Comparison of ENCODE assay signal across 11 cellular contexts in genomic region chr17:77315551-77316190, GRCh38.
DNase-seq lines count a peak whose midpoint lies in the region; ATAC-seq and TF ChIP-seq lines count a peak whose summit lies in the region.
"Had no signal": no experiment of that assay in that cellular context is flagged by ENCODE, and none has a peak within 500 bp of the region (broad histone marks: within the 10 kb centered on the region; RNA-seq: fewer than 3 reads in every experiment).

No MANE protein-coding gene starts in this region.

- TF ChIP-seq EP300 in ovary (IDR thresholded peaks at IDR 0.05): no peak

- peak overlapping the region in 2 of 10 experiments; percentile 11 to 15; a peak in 1 of 20 replicates for H3K4me3 ChIP-seq in BLaER1 treated with 17β-estradiol and CSF1 and Interleukin-3, amounts not matched to agents 10 nM and 100 nM
- H3K4me3 ChIP-seq in PC-3 (ENCODE audit: low read length) (no peak overlapping the region), esophagus squamous epithelium (no peak overlapping the region), ovary (no peak overlapping the region)
- H3K4me3 ChIP-seq: dorsolateral prefrontal cortex, pancreas had no signal

- peaks cover 90% of the 10 kb centered on the region for H3K79me2 ChIP-seq in PC-3 (ENCODE audit: low read length)

- H3K27me3 ChIP-seq in BLaER1 treated with 17β-estradiol and CSF1 and Interleukin-3, amounts not matched to agents 10 nM and 100 nM: no peaks in the 10 kb centered on the region
- H3K27me3 ChIP-seq in PC-3 (ENCODE audit: low read length) (no peaks in the 10 kb centered on the region), esophagus squamous epithelium (no peaks in the 10 kb centered on the region), ovary (no peaks in the 10 kb centered on the region)
- H3K27me3 ChIP-seq: dorsolateral prefrontal cortex, pancreas had no signal

- H3F3A ChIP-seq in PC-3 (ENCODE audit: low read length, unreplicated experiment): no peaks in the 10 kb centered on the region

- TF ChIP-seq CTCF in PC-3 (conservative IDR thresholded peaks at IDR 0.05; ENCODE audit: low read depth, low read length): no peak
- TF ChIP-seq CTCF in esophagus squamous epithelium (IDR thresholded peaks at IDR 0.05): no peak
- TF ChIP-seq CTCF in ovary (IDR thresholded peaks at IDR 0.05): no peak

- no peaks in the 10 kb centered on the region for H3K36me3 Mint-ChIP-seq in activated CD4-positive, alpha-beta memory T cell treated with anti-CD3 and anti-CD28 coated beads for 36 hours

- peaks cover 71 to 93% (median 86%) of the 10 kb centered on the region in 10 experiments for H3K4me1 ChIP-seq in BLaER1 treated with 17β-estradiol and CSF1 and Interleukin-3, amounts not matched to agents 10 nM and 100 nM
- H3K4me1 ChIP-seq in PC-3 (ENCODE audit: insufficient read depth, low read length): peaks cover 34% of the 10 kb centered on the region
- H3K4me1 ChIP-seq in esophagus squamous epithelium: peaks cover 34 to 81% (median 43%) of the 10 kb centered on the region in 3 donors
- H3K4me1 ChIP-seq in ovary (ENCODE audit: insufficient read depth): peaks cover 42% of the 10 kb centered on the region

- peaks cover 19% of the 10 kb centered on the region for H3K4me1 Mint-ChIP-seq in activated CD4-positive, alpha-beta memory T cell treated with anti-CD3 and anti-CD28 coated beads for 36 hours (ENCODE audit: low read depth)

- H3K9me2 ChIP-seq in PC-3 (replicated peaks; ENCODE audit: low read length): no peaks in the 10 kb centered on the region

- intact Hi-C loops in PC-3 (cut with micrococcal nuclease): no loop called here
- intact Hi-C loops in esophagus squamous epithelium (cut with DNase I): no loop called here
- intact Hi-C loops in ovary (cut with DNase I): no loop called here
- intact Hi-C loops in activated CD4-positive, alpha-beta memory T cell treated with anti-CD3 and anti-CD28 coated beads for 36 hours (cut with micrococcal nuclease): no loop called here

- H2AFZ ChIP-seq in PC-3 (ENCODE audit: low read length): no peak overlapping the region

- no peaks in the 10 kb centered on the region for H3K27me3 Mint-ChIP-seq in activated CD4-positive, alpha-beta memory T cell treated with anti-CD3 and anti-CD28 coated beads for 36 hours

- CTCF ChIA-PET in PC-3 (lab: Charles Lee): interaction anchor here (0.5 kb wide), 1 partner anchor 501 kb away, joined by 3 read pairs; no protein-coding TSS in a partner anchor
- CTCF ChIA-PET in activated CD4-positive, alpha-beta memory T cell treated with anti-CD3 and anti-CD28 coated beads for 36 hours (lab: Charles Lee): no interaction called here

- H3K27ac Mint-ChIP-seq in activated CD4-positive, alpha-beta memory T cell treated with anti-CD3 and anti-CD28 coated beads for 36 hours: no peak overlapping the region
- H3K27ac Mint-ChIP-seq: activated T-helper 2 cell treated with anti-CD3 and anti-CD28 coated beads, Interferon-gamma antibody, Interleukin-2, Interleukin-4, amounts not matched to agents 10 μg/mL and 5 μg/mL and 100 μg/mL, durations not matched to agents 14 hours and 24 hours and 36 hours had no signal

- peak overlapping the region in 7 of 11 experiments; percentile 7 to 59 (median 44); a peak in 12 of 22 replicates for H3K9ac ChIP-seq in BLaER1 treated with 17β-estradiol and CSF1 and Interleukin-3, amounts not matched to agents 10 nM and 100 nM
- peak overlapping the region; percentile 18; the same call in 1 of the 2 replicates for H3K9ac ChIP-seq in PC-3 (ENCODE audit: low read length)

- no TSS peak for BruUV-seq in PC-3 (replicated peaks; lab: Mats Ljungman, UMichigan)

- no peaks in the 10 kb centered on the region for H3K9me3 Mint-ChIP-seq in activated CD4-positive, alpha-beta memory T cell treated with anti-CD3 and anti-CD28 coated beads for 36 hours
- H3K9me3 Mint-ChIP-seq: activated T-helper 2 cell treated with anti-CD3 and anti-CD28 coated beads, Interferon-gamma antibody, Interleukin-2, Interleukin-4, amounts not matched to agents 10 μg/mL and 5 μg/mL and 100 μg/mL, durations not matched to agents 14 hours and 24 hours and 36 hours had no signal

- H3K4me3 Mint-ChIP-seq in activated CD4-positive, alpha-beta memory T cell treated with anti-CD3 and anti-CD28 coated beads for 36 hours: no peak overlapping the region

- H4K20me1 ChIP-seq in BLaER1 treated with 17β-estradiol and CSF1 and Interleukin-3, amounts not matched to agents 10 nM and 100 nM: no peaks in the 10 kb centered on the region
- H4K20me1 ChIP-seq in PC-3 (ENCODE audit: low read length): peaks cover 32% of the 10 kb centered on the region

- POLR2A ChIA-PET in PC-3 (lab: Charles Lee; ENCODE audit: unreplicated experiment): interaction anchor here (0.7 kb wide), 1 partner anchor 16 kb away, joined by 3 read pairs; no protein-coding TSS in a partner anchor
- POLR2A ChIA-PET in activated CD4-positive, alpha-beta memory T cell treated with anti-CD3 and anti-CD28 coated beads for 36 hours (lab: Charles Lee): no interaction called here

- DNase-seq in PC-3: peak; percentile 35
- DNase-seq in esophagus squamous epithelium (lab: John Stamatoyannopoulos, UW): no peak
- DNase-seq in ovary: peak in 3 of 5 donors; percentile 18 to 44 (median 40)
- DNase-seq in occipital lobe (lab: John Stamatoyannopoulos, UW): no peak
- DNase-seq in mucosa of gallbladder (ENCODE audit: low spot score): no peak
- DNase-seq in T-helper 9 cell: no peak
- no peak for DNase-seq in activated CD4-positive, alpha-beta memory T cell treated with anti-CD3 and anti-CD28 coated beads for 36 hours

- H3K27ac ChIP-seq in BLaER1 treated with 17β-estradiol and CSF1 and Interleukin-3, amounts not matched to agents 10 nM and 100 nM: peak overlapping the region in 10 of 11 experiments; percentile 33 to 64 (median 56); a peak in 16 of 22 replicates
- H3K27ac ChIP-seq in PC-3 (ENCODE audit: low read length) (peak overlapping the region; percentile 59), esophagus squamous epithelium (peak overlapping the region; percentile 22 to 50 (median 39)), ovary (peak overlapping the region; percentile 40 to 60)
- H3K27ac ChIP-seq: dorsolateral prefrontal cortex, pancreas had no signal

- H3K9me3 ChIP-seq in BLaER1 treated with 17β-estradiol and CSF1 and Interleukin-3, amounts not matched to agents 10 nM and 100 nM (replicated peaks in 1 of 11): no peaks in the 10 kb centered on the region
- no peaks in the 10 kb centered on the region for H3K9me3 ChIP-seq in PC-3 (ENCODE audit: low read length)
- H3K9me3 ChIP-seq in esophagus squamous epithelium: no peaks in the 10 kb centered on the region
- H3K9me3 ChIP-seq in ovary: no peaks in the 10 kb centered on the region
- H3K9me3 ChIP-seq: pancreas had no signal

- H3K36me3 ChIP-seq in BLaER1 treated with 17β-estradiol and CSF1 and Interleukin-3, amounts not matched to agents 10 nM and 100 nM: no peaks in the 10 kb centered on the region
- peaks cover 51% of the 10 kb centered on the region for H3K36me3 ChIP-seq in PC-3 (ENCODE audit: low read depth, low read length)
- peaks cover 0 to 16% (median 0%) of the 10 kb centered on the region in 3 donors for H3K36me3 ChIP-seq in esophagus squamous epithelium
- no peaks in the 10 kb centered on the region for H3K36me3 ChIP-seq in ovary
- H3K36me3 ChIP-seq: pancreas had no signal

- ATAC-seq in PC-3: peak; percentile 19
- ATAC-seq: pancreas had no signal

- 31 to 64% methylated on average over 7 to 14 of the region's 16 CpGs for WGBS in esophagus squamous epithelium, 2 donors
- WGBS in ovary, 3 donors: 58 to 64% (median 58%) methylated on average over 16 of the region's 16 CpGs

- TF ChIP-seq POLR2A in esophagus squamous epithelium (IDR thresholded peaks at IDR 0.05) (no peak), ovary (IDR thresholded peaks at IDR 0.05) (no peak)

- H3K4me2 ChIP-seq in BLaER1 treated with 17β-estradiol and CSF1 and Interleukin-3, amounts not matched to agents 10 nM and 100 nM: peak overlapping the region; percentile 77 to 98 (median 86)
- no peak overlapping the region for H3K4me2 ChIP-seq in PC-3 (ENCODE audit: low read length)

Comparison
In these comparisons a context has a peak if more than half of its experiments do, and no peak if none do; other contexts are left out.
1. DNase-seq: peak in PC-3 (single experiment) and ovary (3 of 5); none in esophagus squamous epithelium (single experiment), occipital lobe (single experiment), mucosa of gallbladder (single experiment), T-helper 9 cell (single experiment) and activated CD4-positive, alpha-beta memory T cell treated with anti-CD3 and anti-CD28 coated beads for 36 hours (single experiment).
2. Peak in every context shown above with its lines, with median percentiles within 50 percentile points of each other: H3K27ac ChIP-seq.